In the genomic region with DNA sequence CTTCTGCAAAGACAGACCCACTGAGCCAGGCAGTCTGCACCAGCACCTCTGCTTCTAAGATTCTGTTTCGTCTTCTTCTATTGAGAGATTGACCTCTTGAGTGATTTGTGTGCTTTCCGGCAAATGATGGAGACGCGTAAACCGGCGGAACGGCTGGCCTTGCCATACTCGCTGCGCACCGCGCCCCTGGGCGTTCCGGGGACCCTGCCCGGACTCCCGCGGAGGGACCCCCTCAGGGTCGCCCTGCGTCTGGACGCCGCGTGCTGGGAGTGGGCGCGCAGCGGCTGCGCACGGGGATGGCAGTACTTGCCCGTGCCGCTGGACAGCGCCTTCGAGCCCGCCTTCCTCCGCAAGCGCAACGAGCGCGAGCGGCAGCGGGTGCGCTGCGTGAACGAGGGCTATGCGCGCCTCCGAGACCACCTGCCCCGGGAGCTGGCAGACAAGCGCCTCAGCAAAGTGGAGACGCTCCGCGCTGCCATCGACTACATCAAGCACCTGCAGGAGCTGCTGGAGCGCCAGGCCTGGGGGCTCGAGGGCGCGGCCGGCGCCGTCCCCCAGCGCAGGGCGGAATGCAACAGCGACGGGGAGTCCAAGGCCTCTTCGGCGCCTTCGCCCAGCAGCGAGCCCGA, we compare ENCODE assay signal across 2 cellular contexts.
TF ChIP-seq lines count a peak whose summit lies in the region.

No MANE protein-coding gene starts in this region.

TF ChIP-seq in IMR-90, 13 proteins besides CTCF, POLR2A, EP300 and RAD21:
- TF ChIP-seq BHLHE40 (IDR thresholded peaks at IDR 0.05; ENCODE audit: low read depth, low read length) (no peak), MXI1 (IDR thresholded peaks at IDR 0.05; ENCODE audit: borderline replicate concordance, low read depth, low read length) (no peak), FOS (IDR thresholded peaks at IDR 0.05; ENCODE audit: low read depth, low read length) (no peak), CHD1 (IDR thresholded peaks at IDR 0.05; ENCODE audit: low read depth, low read length) (no peak), MAZ (IDR thresholded peaks at IDR 0.05; ENCODE audit: borderline replicate concordance, low read depth, low read length) (no peak)
- TF ChIP-seq, protein P1, sequence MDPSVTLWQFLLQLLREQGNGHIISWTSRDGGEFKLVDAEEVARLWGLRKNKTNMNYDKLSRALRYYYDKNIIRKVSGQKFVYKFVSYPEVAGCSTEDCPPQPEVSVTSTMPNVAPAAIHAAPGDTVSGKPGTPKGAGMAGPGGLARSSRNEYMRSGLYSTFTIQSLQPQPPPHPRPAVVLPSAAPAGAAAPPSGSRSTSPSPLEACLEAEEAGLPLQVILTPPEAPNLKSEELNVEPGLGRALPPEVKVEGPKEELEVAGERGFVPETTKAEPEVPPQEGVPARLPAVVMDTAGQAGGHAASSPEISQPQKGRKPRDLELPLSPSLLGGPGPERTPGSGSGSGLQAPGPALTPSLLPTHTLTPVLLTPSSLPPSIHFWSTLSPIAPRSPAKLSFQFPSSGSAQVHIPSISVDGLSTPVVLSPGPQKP (IDR thresholded peaks at IDR 0.05; ENCODE audit: borderline replicate concordance, low read depth, low read length): no peak
- TF ChIP-seq, protein P2, sequence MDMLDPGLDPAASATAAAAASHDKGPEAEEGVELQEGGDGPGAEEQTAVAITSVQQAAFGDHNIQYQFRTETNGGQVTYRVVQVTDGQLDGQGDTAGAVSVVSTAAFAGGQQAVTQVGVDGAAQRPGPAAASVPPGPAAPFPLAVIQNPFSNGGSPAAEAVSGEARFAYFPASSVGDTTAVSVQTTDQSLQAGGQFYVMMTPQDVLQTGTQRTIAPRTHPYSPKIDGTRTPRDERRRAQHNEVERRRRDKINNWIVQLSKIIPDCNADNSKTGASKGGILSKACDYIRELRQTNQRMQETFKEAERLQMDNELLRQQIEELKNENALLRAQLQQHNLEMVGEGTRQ (IDR thresholded peaks at IDR 0.05; ENCODE audit: low read depth, low read length): no peak

TF ChIP-seq in HepG2, 621 proteins besides CTCF, POLR2A, EP300 and RAD21:
- TF ChIP-seq KMT2A (CRISPR knock-in tag; IDR thresholded peaks at IDR 0.05): no peak
- TF ChIP-seq, protein P3, sequence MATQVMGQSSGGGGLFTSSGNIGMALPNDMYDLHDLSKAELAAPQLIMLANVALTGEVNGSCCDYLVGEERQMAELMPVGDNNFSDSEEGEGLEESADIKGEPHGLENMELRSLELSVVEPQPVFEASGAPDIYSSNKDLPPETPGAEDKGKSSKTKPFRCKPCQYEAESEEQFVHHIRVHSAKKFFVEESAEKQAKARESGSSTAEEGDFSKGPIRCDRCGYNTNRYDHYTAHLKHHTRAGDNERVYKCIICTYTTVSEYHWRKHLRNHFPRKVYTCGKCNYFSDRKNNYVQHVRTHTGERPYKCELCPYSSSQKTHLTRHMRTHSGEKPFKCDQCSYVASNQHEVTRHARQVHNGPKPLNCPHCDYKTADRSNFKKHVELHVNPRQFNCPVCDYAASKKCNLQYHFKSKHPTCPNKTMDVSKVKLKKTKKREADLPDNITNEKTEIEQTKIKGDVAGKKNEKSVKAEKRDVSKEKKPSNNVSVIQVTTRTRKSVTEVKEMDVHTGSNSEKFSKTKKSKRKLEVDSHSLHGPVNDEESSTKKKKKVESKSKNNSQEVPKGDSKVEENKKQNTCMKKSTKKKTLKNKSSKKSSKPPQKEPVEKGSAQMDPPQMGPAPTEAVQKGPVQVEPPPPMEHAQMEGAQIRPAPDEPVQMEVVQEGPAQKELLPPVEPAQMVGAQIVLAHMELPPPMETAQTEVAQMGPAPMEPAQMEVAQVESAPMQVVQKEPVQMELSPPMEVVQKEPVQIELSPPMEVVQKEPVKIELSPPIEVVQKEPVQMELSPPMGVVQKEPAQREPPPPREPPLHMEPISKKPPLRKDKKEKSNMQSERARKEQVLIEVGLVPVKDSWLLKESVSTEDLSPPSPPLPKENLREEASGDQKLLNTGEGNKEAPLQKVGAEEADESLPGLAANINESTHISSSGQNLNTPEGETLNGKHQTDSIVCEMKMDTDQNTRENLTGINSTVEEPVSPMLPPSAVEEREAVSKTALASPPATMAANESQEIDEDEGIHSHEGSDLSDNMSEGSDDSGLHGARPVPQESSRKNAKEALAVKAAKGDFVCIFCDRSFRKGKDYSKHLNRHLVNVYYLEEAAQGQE (IDR thresholded peaks at IDR 0.05; ENCODE audit: borderline replicate concordance in 1 of 2, low read depth in 1 of 2, low read length in 2 of 2): peak in 1 of 2 experiments; percentile 13; a peak in 2 of 4 replicates
